ENCODE assay signal across 8 cellular contexts in genomic region chr4:77433102-77433733, GRCh38.
DNase-seq lines count a peak whose midpoint lies in the region; ATAC-seq and TF ChIP-seq lines count a peak whose summit lies in the region.

No MANE protein-coding gene starts in this region.

- H3K36me3 ChIP-seq in NT2/D1 (ENCODE audit: insufficient read depth, insufficient read length, low read length): no peaks in the 10 kb centered on the region
- H3K36me3 ChIP-seq in breast epithelium: no peaks in the 10 kb centered on the region
- H3K36me3 ChIP-seq in thyroid gland: no peaks in the 10 kb centered on the region

- WGBS in thyroid gland, 2 donors: 0 to 3% methylated on average over 2 of the region's 2 CpGs

- intact Hi-C loops in breast epithelium (cut with DNase I; ENCODE audit: low total_unique reads): no loop called here
- intact Hi-C loops in thyroid gland (cut with DNase I): no loop called here

- H3K4me1 ChIP-seq in NT2/D1 (ENCODE audit: insufficient read depth, insufficient read length): no peaks in the 10 kb centered on the region
- H3K4me1 ChIP-seq in breast epithelium: no peaks in the 10 kb centered on the region
- H3K4me1 ChIP-seq in thyroid gland: peaks cover 0 to 4% of the 10 kb centered on the region in 2 donors

- TF ChIP-seq CTCF in breast epithelium (IDR thresholded peaks at IDR 0.05) (peak; percentile 56 to 70 (median 60)), thyroid gland (IDR thresholded peaks at IDR 0.05) (peak in 5 of 6 experiments; percentile 41 to 91 (median 65))

- H3K27me3 ChIP-seq in NT2/D1 (ENCODE audit: insufficient read depth, insufficient read length) (no peaks in the 10 kb centered on the region), breast epithelium (no peaks in the 10 kb centered on the region), thyroid gland (no peaks in the 10 kb centered on the region)

- no peak overlapping the region for H3K9ac ChIP-seq in NT2/D1 (ENCODE audit: insufficient read length, low read depth)

- no peak overlapping the region for H3K4me3 ChIP-seq in NT2/D1 (ENCODE audit: insufficient read length, low read depth)
- no peak overlapping the region for H3K4me3 ChIP-seq in breast epithelium
- no peak overlapping the region for H3K4me3 ChIP-seq in thyroid gland (replicated peaks in 1 of 3)

- DNase-seq in NCI-H1436 (lab: John Stamatoyannopoulos, UW): peak; percentile 50
- no peak for DNase-seq in NCI-H1436 treated with DMSO at 0.1 percent for 48 hours (lab: John Stamatoyannopoulos, UW)
- peak; percentile 22 for DNase-seq in NT2/D1 (ENCODE audit: low read depth, low spot score)
- DNase-seq in breast epithelium (ENCODE audit: low spot score in 2 of 2): no peak
- peak; percentile 56 for DNase-seq in kidney glomerular epithelial cell (lab: John Stamatoyannopoulos, UW)
- peak; percentile 6 to 28 for DNase-seq in thyroid gland

- ATAC-seq in GM19463 (IDR thresholded peaks at IDR 0.05; ENCODE audit: unreplicated experiment) (peak; percentile 86), HG03575 (IDR thresholded peaks at IDR 0.05; ENCODE audit: extremely low read depth, insufficient number of reproducible peaks, low FRiP score, unreplicated experiment) (peak; percentile 71)

- H3K27ac ChIP-seq in breast epithelium (peak overlapping the region in 1 of 2 donors; percentile 9), thyroid gland (no peak overlapping the region)

- H3K9me3 ChIP-seq in NT2/D1 (ENCODE audit: insufficient read depth, low read length): no peaks in the 10 kb centered on the region
- H3K9me3 ChIP-seq in breast epithelium: no peaks in the 10 kb centered on the region
- no peaks in the 10 kb centered on the region for H3K9me3 ChIP-seq in thyroid gland

- TF ChIP-seq POLR2A in breast epithelium (IDR thresholded peaks at IDR 0.05) (no peak), thyroid gland (IDR thresholded peaks at IDR 0.05) (no peak)

Comparison
In these comparisons a context has a peak if more than half of its experiments do, and no peak if none do; other contexts are left out.
1. DNase-seq: peak in NCI-H1436 (single experiment), NT2/D1 (single experiment), kidney glomerular epithelial cell (single experiment) and thyroid gland (2 of 2); none in NCI-H1436 treated with DMSO at 0.1 percent for 48 hours (single experiment) and breast epithelium (0 of 2).